ENCODE assay signal across 19 cellular contexts in genomic region chr1:247385283-247385682, GRCh38. TPM values are rescaled to one million over a fixed set of nuclear protein-coding genes. Genes with fewer than 3 reads are reported as not detected.
A peak's percentile ranks its signal among the peaks of the same experiment; 100 is the strongest.
DNase-seq lines count a peak whose midpoint lies in the region; ATAC-seq, FAIRE-seq and TF ChIP-seq lines count a peak whose summit lies in the region.
"Had no signal": no experiment of that assay in that cellular context is flagged by ENCODE, and none has a peak within 500 bp of the region (broad histone marks: within the 10 kb centered on the region; RNA-seq: fewer than 3 reads in every experiment).

No MANE protein-coding gene starts in this region.

- H4K20me1 ChIP-seq in BLaER1 treated with 17β-estradiol and CSF1 and Interleukin-3, amounts not matched to agents 10 nM and 100 nM = no peaks in the 10 kb centered on the region
- H4K20me1 ChIP-seq in GM12878 (ENCODE audit: control insufficient read depth, insufficient read depth) = no peaks in the 10 kb centered on the region

- TF ChIP-seq CTCF in GM12878 (IDR thresholded peaks at IDR 0.05 in 2 of 3, conservative IDR thresholded peaks at IDR 0.05 in 1 of 3; ENCODE audit: control insufficient read depth in 2 of 3, extremely low read depth in 1 of 3, insufficient read depth in 1 of 3, low read depth in 3 of 3, low read length in 3 of 3) = no peak
- TF ChIP-seq CTCF in brain microvascular endothelial cell (IDR thresholded peaks at IDR 0.05; ENCODE audit: low read depth, low read length, missing control alignments) = no peak

- H3K36me3 ChIP-seq in BLaER1 treated with 17β-estradiol and CSF1 and Interleukin-3, amounts not matched to agents 10 nM and 100 nM = peaks cover 0 to 9% (median 0%) of the 10 kb centered on the region in 11 experiments; a peak in 1 of 22 replicates
- H3K36me3 ChIP-seq in GM12878 (ENCODE audit: control insufficient read depth in 2 of 2, insufficient read depth in 2 of 2, low read length in 1 of 2) (no peaks in the 10 kb centered on the region), brain microvascular endothelial cell (replicated peaks) (no peaks in the 10 kb centered on the region)
- H3K36me3 ChIP-seq: gastroesophageal sphincter, left ventricle myocardium inferior had no signal

- peaks cover 4% of the 10 kb centered on the region for H3K9me3 Mint-ChIP-seq in activated naive CD4-positive, alpha-beta T cell treated with anti-CD3 and anti-CD28 coated beads for 36 hours

- DNase-seq in M059J (ENCODE audit: low read depth) = peak; percentile 84
- no peak for DNase-seq in GM12878 (ENCODE audit: low read depth, low spot score)
- DNase-seq in midbrain (lab: John Stamatoyannopoulos, UW) = peak; percentile 8
- DNase-seq in NCI-H510A (lab: John Stamatoyannopoulos, UW) = no peak
- DNase-seq in NCI-H2029 treated with DMSO at 0.1 percent for 48 hours (lab: John Stamatoyannopoulos, UW) = no peak
- no peak for DNase-seq in brain microvascular endothelial cell
- DNase-seq in activated naive CD4-positive, alpha-beta T cell treated with anti-CD3 and anti-CD28 coated beads for 36 hours = no peak
- DNase-seq: activated CD4-positive, alpha-beta T cell treated with anti-CD3 and anti-CD28 coated beads, Interleukin-2, amount 50 U/mL, for 48 hours; GOT3; left ventricle myocardium inferior; naive B cell; NCI-H187 treated with DMSO at 0.1 percent for 48 hours; NCI-H526 had no signal

- BruUV-seq in GM12878 (replicated peaks; lab: Mats Ljungman, UMichigan) = no TSS peak

- no peak overlapping the region for H2AFZ ChIP-seq in GM12878 (ENCODE audit: control insufficient read depth, low read depth, low read length)
- H2AFZ ChIP-seq: parathyroid adenoma had no signal

- 29% methylated on average over 4 of the region's 4 CpGs for WGBS in GM12878 (ENCODE audit: insufficient coverage, insufficient replicate concordance, low lambda C conversion rate, missing lambda C conversion rate)

- CTCF ChIA-PET in GM12878 (lab: Yijun Ruan, JAX) = interaction anchor here (1.0 to 6.2 kb wide), 3 partner anchors 12 to 102 kb away, joined by 3 to 197 read pairs (median 22); no protein-coding TSS in a partner anchor
- CTCF ChIA-PET in activated naive CD4-positive, alpha-beta T cell treated with anti-CD3 and anti-CD28 coated beads for 36 hours (lab: Charles Lee) = interaction anchor here (4.2 kb wide), 1 partner anchor 12 kb away, joined by 27 read pairs; no protein-coding TSS in a partner anchor

- H3K9ac ChIP-seq in BLaER1 treated with 17β-estradiol and CSF1 and Interleukin-3, amounts not matched to agents 10 nM and 100 nM = peak overlapping the region in 3 of 11 experiments; percentile 67 to 70 (median 68); a peak in 6 of 22 replicates
- no peak overlapping the region for H3K9ac ChIP-seq in GM12878 (ENCODE audit: control insufficient read depth, insufficient read depth, low read length)
- H3K9ac ChIP-seq: parathyroid adenoma had no signal

- no peaks in the 10 kb centered on the region for H3K79me2 ChIP-seq in GM12878 (ENCODE audit: control insufficient read depth, insufficient read depth, low read length)
- H3K79me2 ChIP-seq: parathyroid adenoma had no signal

- peak overlapping the region in 4 of 11 experiments; percentile 84 to 95 (median 93); a peak in 6 of 22 replicates for H3K4me2 ChIP-seq in BLaER1 treated with 17β-estradiol and CSF1 and Interleukin-3, amounts not matched to agents 10 nM and 100 nM
- H3K4me2 ChIP-seq in GM12878 (ENCODE audit: control insufficient read depth, insufficient read depth) = no peak overlapping the region

- RAD21 ChIA-PET in GM12878 (lab: Charles Lee; ENCODE audit: unreplicated experiment) = interaction anchor here (0.6 to 1.6 kb wide), 3 partner anchors 12 to 101 kb away, joined by 3 to 4 read pairs (median 4); no protein-coding TSS in a partner anchor

- H3K4me3 Mint-ChIP-seq in activated naive CD4-positive, alpha-beta T cell treated with anti-CD3 and anti-CD28 coated beads for 36 hours = no peak overlapping the region
- H3K4me3 Mint-ChIP-seq: naive B cell had no signal

- SMC1A ChIA-PET in GM12878 (lab: Charles Lee; ENCODE audit: uncharacterized antibody, unreplicated experiment) = interaction anchor here (0.8 to 7.4 kb wide), 6 partner anchors 9 to 104 kb away, joined by 3 to 80 read pairs (median 3); no protein-coding TSS in a partner anchor

- peak; percentile 17 for ATAC-seq in GM12878
- ATAC-seq: gastroesophageal sphincter had no signal

- H3K4me1 Mint-ChIP-seq in activated naive CD4-positive, alpha-beta T cell treated with anti-CD3 and anti-CD28 coated beads for 36 hours (ENCODE audit: low read depth) = peaks cover 16% of the 10 kb centered on the region

- TF ChIP-seq RAD21 in GM12878 (IDR thresholded peaks at IDR 0.05; ENCODE audit: insufficient read depth, low read depth, low read length) = no peak

- TF ChIP-seq EP300 in GM12878 (IDR thresholded peaks at IDR 0.05; ENCODE audit: borderline replicate concordance in 1 of 2, control insufficient read depth in 1 of 2, low read depth in 2 of 2, low read length in 2 of 2) = 0 out of 4 replicates have a peak, but pooled peaks have one; percentile 20 to 51

- H3K4me1 ChIP-seq in BLaER1 treated with 17β-estradiol and CSF1 and Interleukin-3, amounts not matched to agents 10 nM and 100 nM = peaks cover 17 to 91% (median 47%) of the 10 kb centered on the region in 10 experiments
- H3K4me1 ChIP-seq in GM12878 (ENCODE audit: control insufficient read depth, insufficient read depth, low read length) = peaks cover 28% of the 10 kb centered on the region
- H3K4me1 ChIP-seq: left ventricle myocardium inferior, parathyroid adenoma had no signal

- H3K9me3 ChIP-seq in BLaER1 treated with 17β-estradiol and CSF1 and Interleukin-3, amounts not matched to agents 10 nM and 100 nM (replicated peaks in 1 of 11) = peaks cover 0 to 22% (median 14%) of the 10 kb centered on the region in 11 experiments; a peak in 17 of 22 replicates
- no peaks in the 10 kb centered on the region; the same call in 2 of the 3 replicates for H3K9me3 ChIP-seq in GM12878 (replicated peaks; ENCODE audit: control insufficient read depth, insufficient read depth, low read length)
- H3K9me3 ChIP-seq: gastroesophageal sphincter, left ventricle myocardium inferior had no signal

- no peaks in the 10 kb centered on the region for H3K36me3 Mint-ChIP-seq in activated naive CD4-positive, alpha-beta T cell treated with anti-CD3 and anti-CD28 coated beads for 36 hours (ENCODE audit: low read depth)

- POLR2A ChIA-PET in GM12878 (lab: Charles Lee) = no interaction called here

- H3K27me3 Mint-ChIP-seq in activated naive CD4-positive, alpha-beta T cell treated with anti-CD3 and anti-CD28 coated beads for 36 hours (ENCODE audit: low read depth) = peaks cover 4% of the 10 kb centered on the region

- H3K27ac Mint-ChIP-seq in activated naive CD4-positive, alpha-beta T cell treated with anti-CD3 and anti-CD28 coated beads for 36 hours = no peak overlapping the region

- FAIRE-seq in GM12878 (lab: Jason Lieb, UNC) = no peak
- FAIRE-seq: G401.6, RCC 7860 had no signal

- intact Hi-C loops in GM12878 (cut with micrococcal nuclease; ENCODE audit: unreplicated experiment) = no loop called here
- intact Hi-C loops in activated naive CD4-positive, alpha-beta T cell treated with anti-CD3 and anti-CD28 coated beads for 36 hours (cut with micrococcal nuclease) = no loop called here

- no peak overlapping the region for H3K4me3 ChIP-seq in BLaER1 treated with 17β-estradiol and CSF1 and Interleukin-3, amounts not matched to agents 10 nM and 100 nM
- H3K4me3 ChIP-seq in GM12878 = no peak overlapping the region
- no peak overlapping the region for H3K4me3 ChIP-seq in brain microvascular endothelial cell (ENCODE audit: low read depth, low read length)
- H3K4me3 ChIP-seq: gastroesophageal sphincter, left ventricle myocardium inferior had no signal

- H3K27me3 ChIP-seq in BLaER1 treated with 17β-estradiol and CSF1 and Interleukin-3, amounts not matched to agents 10 nM and 100 nM = no peaks in the 10 kb centered on the region
- H3K27me3 ChIP-seq in GM12878 (replicated peaks in 1 of 2; ENCODE audit: control insufficient read depth in 2 of 2, insufficient read depth in 2 of 2, low read length in 1 of 2) = no peaks in the 10 kb centered on the region
- no peaks in the 10 kb centered on the region for H3K27me3 ChIP-seq in brain microvascular endothelial cell (replicated peaks)

- in situ Hi-C loops in GM12878 (cut with MboI) (loop anchor here (5.0 kb wide), 2 partner anchors 92 to 192 kb away; no protein-coding TSS in a partner anchor), brain microvascular endothelial cell (cut with HindIII; ENCODE audit: low pct_ligation_motif_present, low sequenced_read_pairs) (no loop called here)

- H3K27ac ChIP-seq in BLaER1 treated with 17β-estradiol and CSF1 and Interleukin-3, amounts not matched to agents 10 nM and 100 nM = peak overlapping the region in 6 of 11 experiments; percentile 10 to 98 (median 88); a peak in 11 of 22 replicates
- H3K27ac ChIP-seq in GM12878 (ENCODE audit: control insufficient read depth, insufficient read depth) (no peak overlapping the region), brain microvascular endothelial cell (no peak overlapping the region)
- H3K27ac ChIP-seq: gastroesophageal sphincter, left ventricle myocardium inferior, parathyroid adenoma, VCaP had no signal

- no peak for TF ChIP-seq POLR2A in GM12878 (IDR thresholded peaks at IDR 0.05; ENCODE audit: low read depth, low read length)

RNA-seq across cellular contexts. Expression of gene NLRP3, which starts 30.7 kb away (rescaled TPM):
- total RNA-seq in M059J (2014; rRNA removed; shearing (Covaris generic)) = 7.4 and 9.2 TPM in 2 replicates
- 11.1 and 15.1 TPM in 2 replicates for total RNA-seq in GM12878 (2013; cell fraction: nucleolus; rRNA removed)
- total RNA-seq in GM12878 (2014; rRNA removed) = 10.4 and 11.6 TPM in 2 replicates
- 9.7 and 9.8 TPM in 2 replicates for total RNA-seq in GM12878 (2014; rRNA removed; fragmentation: Illumina TruSeq; extraction: Trizol)
- 8.4 and 9.5 TPM in 2 replicates for total RNA-seq in GM12878 (2021)
- 0.12 TPM for polyA plus RNA-seq in GM12878 (2011; ENCODE audit: low read depth)
- polyA plus RNA-seq in GM12878 (2011; rRNA removed) = 1.8 and 2.4 TPM in 2 replicates
- polyA plus RNA-seq in GM12878 (2011; cell fraction: cytosol; rRNA removed) = 1.9 and 3.3 TPM in 2 replicates
- 1.1 and 2.6 TPM in 2 replicates for polyA plus RNA-seq in GM12878 (2011; cell fraction: nucleus; rRNA removed)
- polyA plus RNA-seq in GM12878 (2012) = 0.10 and 0.37 TPM in 2 replicates
- polyA plus RNA-seq in GM12878 (2014; fragmentation: Illumina TruSeq; extraction: Trizol) = 6.5 and 7.8 TPM in 2 replicates
- 1 to 10 TPM; 2.5 to 3.4 TPM for polyA plus RNA-seq in GM12878 (2014; fragmentation: Nextera tagmentation; extraction: Ambion mirVana)
- polyA plus RNA-seq in GM12878 (2014; rRNA removed) = 6.6 and 7.2 TPM in 2 replicates
- 1 to 10 TPM; 2.4 to 3.4 TPM for polyA plus RNA-seq in GM12878 (2016; fragmentation: Nextera tagmentation; extraction: Ambion mirVana)
- 3.4 and 4.1 TPM in 2 replicates for polyA minus RNA-seq in GM12878 (2011; rRNA and poly(A)+ RNA removed)
- polyA minus RNA-seq in GM12878 (2011; cell fraction: cytosol; rRNA and poly(A)+ RNA removed) = 0.67 and 2.0 TPM in 2 replicates
- 0.85 and 2.3 TPM in 2 replicates for polyA minus RNA-seq in GM12878 (2011; cell fraction: nucleus; rRNA and poly(A)+ RNA removed)
- under 1 TPM in 1 of 2 experiments, not detected in 1; 0.20 TPM for total RNA-seq in activated naive CD4-positive, alpha-beta T cell treated with anti-CD3 and anti-CD28 coated beads for 36 hours

RNA-seq across cellular contexts. Expression of gene ZNF496, which starts 53.6 kb away (rescaled TPM):
- total RNA-seq in M059J (2014; rRNA removed; shearing (Covaris generic)) = 26.4 and 28.0 TPM in 2 replicates
- 127 and 144 TPM in 2 replicates for total RNA-seq in GM12878 (2013; cell fraction: nucleolus; rRNA removed)
- total RNA-seq in GM12878 (2014; rRNA removed) (16.6 and 21.0 TPM in 2 replicates), GM12878 (2014; rRNA removed; fragmentation: Illumina TruSeq; extraction: Trizol) (11.6 and 12.1 TPM in 2 replicates), GM12878 (2021) (24.9 and 26.4 TPM in 2 replicates)
- polyA plus RNA-seq in GM12878 (2011; ENCODE audit: low read depth) = 7.0 TPM
- polyA plus RNA-seq in GM12878 (2011; rRNA removed) (14.5 and 21.4 TPM in 2 replicates), GM12878 (2014; fragmentation: Illumina TruSeq; extraction: Trizol) (11.5 and 12.7 TPM in 2 replicates), GM12878 (2014; fragmentation: Nextera tagmentation; extraction: Ambion mirVana) (1 to 10 TPM; 1.6 to 3.0 TPM), GM12878 (2014; rRNA removed) (21.4 and 21.9 TPM in 2 replicates), GM12878 (2016; fragmentation: Nextera tagmentation; extraction: Ambion mirVana) (10 to 100 TPM; 12.3 TPM)
- polyA plus RNA-seq in GM12878 (2011; cell fraction: cytosol; rRNA removed) = 23.4 and 26.0 TPM in 2 replicates
- polyA plus RNA-seq in GM12878 (2011; cell fraction: nucleus; rRNA removed) = 44.1 and 50.6 TPM in 2 replicates
- 13.1 and 14.3 TPM in 2 replicates for polyA plus RNA-seq in GM12878 (2012)
- 28.3 and 39.2 TPM in 2 replicates for polyA minus RNA-seq in GM12878 (2011; rRNA and poly(A)+ RNA removed)
- 8.8 and 10.3 TPM in 2 replicates for polyA minus RNA-seq in GM12878 (2011; cell fraction: cytosol; rRNA and poly(A)+ RNA removed)
- polyA minus RNA-seq in GM12878 (2011; cell fraction: nucleus; rRNA and poly(A)+ RNA removed) = 13.4 and 24.2 TPM in 2 replicates
- total RNA-seq in activated naive CD4-positive, alpha-beta T cell treated with anti-CD3 and anti-CD28 coated beads for 36 hours = 10 to 100 TPM in 1 of 2 experiments, 1 to 10 TPM in 1; 9.8 to 10.6 TPM

Comparison
In these comparisons a context has a peak if more than half of its experiments do, and no peak if none do; other contexts are left out.
1. H3K27ac ChIP-seq: peak in BLaER1 treated with 17β-estradiol and CSF1 and Interleukin-3, amounts not matched to agents 10 nM and 100 nM (6 of 11); none in GM12878 (single experiment) and brain microvascular endothelial cell (single experiment).
2. DNase-seq: peak in M059J (single experiment) and midbrain (single experiment); none in GM12878 (single experiment), NCI-H510A (single experiment), NCI-H2029 treated with DMSO at 0.1 percent for 48 hours (single experiment), brain microvascular endothelial cell (single experiment) and activated naive CD4-positive, alpha-beta T cell treated with anti-CD3 and anti-CD28 coated beads for 36 hours (single experiment).